ENCODE assay signal across 8 cellular contexts in the genomic region with DNA sequence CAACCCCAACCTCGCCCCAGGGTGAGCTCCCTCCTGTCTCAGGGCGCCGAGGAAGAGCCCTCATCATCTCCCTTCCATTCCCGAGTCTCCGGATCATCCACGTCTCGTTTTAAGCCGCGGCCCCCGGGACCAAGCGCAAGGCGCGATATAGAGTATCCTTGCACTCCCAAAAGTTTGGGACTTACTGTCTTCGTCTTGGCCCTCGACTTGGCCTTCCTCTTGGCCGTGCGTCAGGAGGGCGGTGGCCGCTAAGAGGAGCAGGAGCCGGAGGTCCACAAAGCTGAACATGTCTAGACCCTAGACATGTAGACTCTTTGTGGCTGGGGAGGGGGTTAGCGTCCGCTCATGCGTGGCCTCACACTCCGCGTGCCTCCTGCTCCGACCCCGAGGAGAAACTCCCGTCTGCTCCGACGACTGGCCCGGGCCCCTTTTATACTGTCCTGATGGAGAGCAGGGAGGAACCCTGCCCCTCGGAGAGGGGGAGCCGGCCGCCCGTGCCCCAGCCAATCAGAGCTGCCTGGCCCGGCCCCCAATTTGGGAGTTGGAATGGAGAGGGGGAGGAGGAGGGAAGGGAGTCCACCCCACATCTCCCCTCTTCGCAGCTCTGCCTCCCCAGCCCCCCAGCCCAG. TPM values are rescaled to one million over a fixed set of nuclear protein-coding genes. Genes with fewer than 3 reads are reported as not detected.
DNase-seq lines count a peak whose midpoint lies in the region; ATAC-seq and TF ChIP-seq lines count a peak whose summit lies in the region.

A gene (minus strand): TSS at position 406 of the 629 bp plus-strand sequence. CDS start 118 bp downstream, at position 288.

- 14% methylated on average over 36 of the region's 37 CpGs for WGBS in HUES64
- WGBS in testis, 2 donors: 4 to 6% methylated on average over 25 to 37 of the region's 37 CpGs

- H3K9me3 ChIP-seq in HUES64 (ENCODE audit: insufficient read depth, low read depth, low read length) (no peaks in the 10 kb centered on the region), left lung (no peaks in the 10 kb centered on the region), testis (no peaks in the 10 kb centered on the region)

- 0 out of 2 replicates have a peak, but pooled peaks cover 6% of the 10 kb centered on the region for H3K4me1 ChIP-seq in HUES64 (ENCODE audit: insufficient read depth, low read length)
- peaks cover 0 to 29% of the 10 kb centered on the region in 2 donors for H3K4me1 ChIP-seq in left lung
- peaks cover 41% of the 10 kb centered on the region for H3K4me1 ChIP-seq in testis

- ATAC-seq in left lung: peak; percentile 5

- no peak within 1 kb of the TSS; the same call in 1 of the 2 replicates for H3K27ac ChIP-seq in HUES64 (ENCODE audit: low read depth, low read length)
- peak within 1 kb of the TSS; percentile 65 to 88 for H3K27ac ChIP-seq in left lung
- H3K27ac ChIP-seq in testis: peak within 1 kb of the TSS; percentile 86 to 92
- H3K27ac ChIP-seq in substantia nigra (ENCODE audit: low read depth, low read length, poor library complexity, severe bottlenecking): no peak within 1 kb of the TSS

- H3K4me3 ChIP-seq in HUES64 (ENCODE audit: low read length) (peak within 1 kb of the TSS; percentile 71), left lung (peak within 1 kb of the TSS; percentile 43 to 49), testis (peak within 1 kb of the TSS; percentile 74 to 83)

- H3K36me3 ChIP-seq in HUES64 (ENCODE audit: insufficient read depth, low read length) (peaks cover 25% of the 10 kb centered on the region), left lung (peaks cover 0 to 3% of the 10 kb centered on the region in 2 donors), testis (ENCODE audit: low read depth, missing control alignments) (no peaks in the 10 kb centered on the region)

- H3K27me3 ChIP-seq in HUES64 (ENCODE audit: insufficient read depth, low read length) (peaks cover 30% of the 10 kb centered on the region), left lung (peaks cover 7 to 65% of the 10 kb centered on the region in 2 donors), testis (no peaks in the 10 kb centered on the region)

- TF ChIP-seq CTCF in left lung (IDR thresholded peaks at IDR 0.05) (no peak), testis (IDR thresholded peaks at IDR 0.05) (no peak)

- DNase-seq in A172 (ENCODE audit: low spot score) (no peak), cerebellar cortex (ENCODE audit: low spot score) (peak; percentile 42), left lung (peak; percentile 77 to 84), testis (peak; percentile 77), NCI-H524 (lab: John Stamatoyannopoulos, UW) (no peak), NCI-H146 (lab: John Stamatoyannopoulos, UW) (no peak), substantia nigra (lab: John Stamatoyannopoulos, UW) (no peak)

- peak within 1 kb of the TSS; percentile 51 for H3K9ac ChIP-seq in HUES64 (ENCODE audit: low read depth, low read length)

- intact Hi-C loops in left lung (cut with DNase I) (loop anchor here (5.0 kb wide), 1 partner anchor 76 kb away; no protein-coding TSS in a partner anchor), testis (cut with DNase I; ENCODE audit: low total_unique reads) (loop anchor here (5.0 kb wide), 1 partner anchor 71 kb away; a partner anchor contains a TSS)

- TF ChIP-seq POLR2A in testis (IDR thresholded peaks at IDR 0.05): no peak

RNA-seq across cellular contexts. Expression of the gene that starts here (rescaled TPM):
- total RNA-seq in A172 (2014; rRNA removed; shearing (Covaris generic)): 6.2 and 15.7 TPM in 2 replicates
- polyA plus RNA-seq in HUES64 (2013, experiment 1 of 2): 19.2 TPM
- 24.3 TPM for polyA plus RNA-seq in HUES64 (2013, experiment 2 of 2)
- total RNA-seq in left lung: 1,000 to 10,000 TPM in 1 of 2 donors, 100 to 1,000 TPM in 1; 867 to 4,830 TPM
- total RNA-seq in testis: 10 to 100 TPM; 32.5 to 35.1 TPM
- 557 TPM for polyA plus RNA-seq in testis (ENCODE audit: insufficient read depth, low read depth, low replicate concordance)

Comparison
In these comparisons a context has a peak if more than half of its experiments do, and no peak if none do; other contexts are left out.
1. RNA of the gene that starts here (total RNA-seq): 867 to 4,830 TPM in left lung; 32.5 to 35.1 TPM in testis and 6.2 to 15.7 TPM in A172; every median in the first group is over 10 times any median in the second.
2. DNase-seq: peak in cerebellar cortex (single experiment), left lung (2 of 2) and testis (single experiment); none in A172 (single experiment), NCI-H524 (0 of 2), NCI-H146 (single experiment) and substantia nigra (0 of 49).
3. H3K27ac ChIP-seq: peak in left lung (2 of 2) and testis (2 of 2); none in HUES64 (single experiment) and substantia nigra (single experiment).
4. Peak in every context shown above with its lines, with median percentiles within 50 percentile points of each other: H3K4me3 ChIP-seq.